In genomic region chr12:108131035-108131434, GRCh38 we compare ENCODE assay signal across 22 cellular contexts. TPM values are rescaled to one million over a fixed set of nuclear protein-coding genes. Genes with fewer than 3 reads are reported as not detected.
DNase-seq lines count a peak whose midpoint lies in the region; ATAC-seq and TF ChIP-seq lines count a peak whose summit lies in the region.
"Had no signal": no experiment of that assay in that cellular context is flagged by ENCODE, and none has a peak within 500 bp of the region (broad histone marks: within the 10 kb centered on the region; RNA-seq: fewer than 3 reads in every experiment).

No MANE protein-coding gene starts in this region.

- TF ChIP-seq POLR2A in transverse colon (IDR thresholded peaks at IDR 0.05): no peak

- in situ Hi-C loops in transverse colon (cut with MboI; ENCODE audit: low pct_ligation_motif_present in 1 of 4, low pct_unique_long_range_greater_than_20kb in 1 of 4, low sequenced_read_pairs in 3 of 4): no loop called here

- H3K27ac ChIP-seq in neural cell (ENCODE audit: low read length): no peak overlapping the region
- H3K27ac ChIP-seq in transverse colon: no peak overlapping the region
- no peak overlapping the region for H3K27ac ChIP-seq in upper lobe of right lung
- H3K27ac ChIP-seq: RWPE1 had no signal

- intact Hi-C loops in transverse colon (cut with DNase I; ENCODE audit: low total_unique reads): no loop called here
- intact Hi-C loops in upper lobe of right lung (cut with DNase I): no loop called here

- no peaks in the 10 kb centered on the region for H4K20me1 ChIP-seq in neural cell (ENCODE audit: insufficient read depth)

- H3K27ac Mint-ChIP-seq in IgD-negative memory B cell: no peak overlapping the region

- TF ChIP-seq EP300 in neural cell (conservative IDR thresholded peaks at IDR 0.05; ENCODE audit: poor library complexity, severe bottlenecking): no peak
- TF ChIP-seq EP300 in transverse colon (IDR thresholded peaks at IDR 0.05; ENCODE audit: low read depth): no peak

- H3K9me3 Mint-ChIP-seq in IgD-negative memory B cell: peaks cover 0 to 1% (median 0%) of the 10 kb centered on the region in 3 donors

- H3K36me3 ChIP-seq in endocrine pancreas (ENCODE audit: control insufficient read depth, insufficient read depth, low read length): no peaks in the 10 kb centered on the region
- H3K36me3 ChIP-seq in neural cell (ENCODE audit: insufficient read depth, low read length): no peaks in the 10 kb centered on the region
- H3K36me3 ChIP-seq in transverse colon: no peaks in the 10 kb centered on the region
- no peaks in the 10 kb centered on the region for H3K36me3 ChIP-seq in upper lobe of right lung

- H3K9ac ChIP-seq in endocrine pancreas (ENCODE audit: control insufficient read depth, insufficient read depth, low read length): no peak overlapping the region
- no peak overlapping the region for H3K9ac ChIP-seq in neural cell (ENCODE audit: low read length)

- H2AFZ ChIP-seq in neural cell (ENCODE audit: low read depth, low read length): no peak overlapping the region

- peak overlapping the region; percentile 34 for H3K4me2 ChIP-seq in neural cell (ENCODE audit: low read length)

- H3K4me1 ChIP-seq in endocrine pancreas (ENCODE audit: control insufficient read depth, insufficient read depth, low read length): no peaks in the 10 kb centered on the region
- H3K4me1 ChIP-seq in transverse colon: peaks cover 0 to 14% (median 9%) of the 10 kb centered on the region in 4 donors
- H3K4me1 ChIP-seq in upper lobe of right lung: peaks cover 10% of the 10 kb centered on the region

- no peaks in the 10 kb centered on the region for H3K36me3 Mint-ChIP-seq in IgD-negative memory B cell

- TF ChIP-seq CTCF in neural cell (IDR thresholded peaks at IDR 0.05; ENCODE audit: poor library complexity, severe bottlenecking) (no peak), transverse colon (IDR thresholded peaks at IDR 0.05) (no peak), upper lobe of right lung (IDR thresholded peaks at IDR 0.05) (no peak)

- H3F3A ChIP-seq in neural cell (ENCODE audit: insufficient read depth, low read length, poor library complexity, severe bottlenecking): no peaks in the 10 kb centered on the region

- H3K79me2 ChIP-seq in neural cell (replicated peaks; ENCODE audit: insufficient read depth, low read length): no peaks in the 10 kb centered on the region

- no peaks in the 10 kb centered on the region for H3K9me2 ChIP-seq in neural cell (ENCODE audit: insufficient read depth, low read length)

- H3K4me1 Mint-ChIP-seq in IgD-negative memory B cell: peaks cover 5 to 25% (median 5%) of the 10 kb centered on the region in 3 donors

- no peak for TF ChIP-seq RAD21 in neural cell (conservative IDR thresholded peaks at IDR 0.05)

- ATAC-seq in upper lobe of right lung: no peak

- peak overlapping the region in 3 of 4 donors; percentile 17 to 34 (median 27) for H3K4me3 Mint-ChIP-seq in IgD-negative memory B cell

- no peaks in the 10 kb centered on the region for H3K9me3 ChIP-seq in endocrine pancreas (ENCODE audit: control insufficient read depth, low read length)
- H3K9me3 ChIP-seq in neural cell (ENCODE audit: low read length): no peaks in the 10 kb centered on the region
- no peaks in the 10 kb centered on the region for H3K9me3 ChIP-seq in transverse colon
- H3K9me3 ChIP-seq in upper lobe of right lung: no peaks in the 10 kb centered on the region

- WGBS in transverse colon (ENCODE audit: low coverage in 1 of 2), 2 donors: 77 to 100% methylated on average over 1 to 3 of the region's 3 CpGs

- H3K4me3 ChIP-seq in endocrine pancreas (ENCODE audit: control insufficient read depth, insufficient read depth, low read length) (peak overlapping the region; percentile 56), neural cell (ENCODE audit: low read length) (peak overlapping the region; percentile 85), transverse colon (no peak overlapping the region), upper lobe of right lung (no peak overlapping the region)

- peaks cover 25% of the 10 kb centered on the region for H3K27me3 Mint-ChIP-seq in IgD-negative memory B cell

- H3K27me3 ChIP-seq in endocrine pancreas (ENCODE audit: control insufficient read depth, insufficient read depth, low read length) (no peaks in the 10 kb centered on the region), neural cell (ENCODE audit: insufficient read depth, low read depth, low read length) (no peaks in the 10 kb centered on the region), transverse colon (peaks cover 39% of the 10 kb centered on the region), upper lobe of right lung (peaks cover 66% of the 10 kb centered on the region)

- DNase-seq in NOMO-1 (lab: John Stamatoyannopoulos, UW; ENCODE audit: unreplicated experiment in 2 of 2): no peak
- DNase-seq in transverse colon: no peak
- DNase-seq in upper lobe of right lung: no peak
- DNase-seq in iPS-NIHi11 (ENCODE audit: low spot score): no peak
- DNase-seq: Calu3, DMS153, H7, KBM-7, NCI-H1694, NCI-H2029 treated with DMSO at 0.1 percent for 48 hours, NCI-H526 treated with DMSO at 0.1 percent for 48 hours, SHP77 had no signal

TF ChIP-seq in neural cell, 6 proteins besides CTCF, POLR2A, EP300 and RAD21:
- TF ChIP-seq EZH2 (IDR thresholded peaks at IDR 0.05; ENCODE audit: borderline replicate concordance, insufficient read depth, low read length, poor library complexity, severe bottlenecking): no peak
- no peak for TF ChIP-seq REST (IDR thresholded peaks at IDR 0.05; ENCODE audit: borderline replicate concordance)
- no peak for TF ChIP-seq MXI1 (conservative IDR thresholded peaks at IDR 0.05; ENCODE audit: poor library complexity, severe bottlenecking)

RNA-seq across cellular contexts. Expression of gene WSCD2, which starts 1.9 kb away (rescaled TPM):
- polyA plus RNA-seq in IgD-negative memory B cell (2.8 TPM), neural cell (5.8 and 7.8 TPM in 2 replicates)
- polyA minus RNA-seq in neural cell: 19.5 and 25.0 TPM in 2 replicates
- total RNA-seq in transverse colon (10 to 100 TPM in 1 of 4 donors, 1 to 10 TPM in 1, under 1 TPM in 1, not detected in 1; 0.16 to 46.6 (median 1.1) TPM), upper lobe of right lung (1.7 TPM)
- total RNA-seq: A673, Calu3, HT-29, LHCN-M2, MCF 10A, NCI-H460, SK-MEL-5 had no signal

Comparison
In these comparisons a context has a peak if more than half of its experiments do, and no peak if none do; other contexts are left out.
1. H3K4me3 ChIP-seq: peak in endocrine pancreas (single experiment) and neural cell (single experiment); none in transverse colon (0 of 4) and upper lobe of right lung (single experiment).